In genomic region chr17:40107266-40107980, GRCh38 we compare ENCODE assay signal across 8 cellular contexts. TPM values are rescaled to one million over a fixed set of nuclear protein-coding genes. Genes with fewer than 3 reads are reported as not detected.
DNase-seq lines count a peak whose midpoint lies in the region; ATAC-seq, FAIRE-seq and TF ChIP-seq lines count a peak whose summit lies in the region.

No MANE protein-coding gene starts in this region.

- H3K4ac ChIP-seq in H1 (replicated peaks; ENCODE audit: insufficient read length, low read depth, low read length) = no peak overlapping the region

- no peaks in the 10 kb centered on the region for H3K79me1 ChIP-seq in H1 (ENCODE audit: low read depth, low read length)

- H3K9ac ChIP-seq in H1 (replicated peaks in 1 of 4; ENCODE audit: extremely low read depth in 1 of 4, low read depth in 3 of 4, low read length in 3 of 4) = no peak overlapping the region

- ATAC-seq in CD8-positive, alpha-beta T cell = peak; percentile 17
- ATAC-seq in Panc1 (no peak), GM19328 (IDR thresholded peaks at IDR 0.05; ENCODE audit: unreplicated experiment) (no peak), HG02623 (IDR thresholded peaks at IDR 0.05; ENCODE audit: unreplicated experiment) (no peak)

- H3K23me2 ChIP-seq in H1 (ENCODE audit: low read depth, low read length) = no peaks in the 10 kb centered on the region

- H3K79me2 ChIP-seq in H1 (ENCODE audit: control insufficient read depth in 1 of 2, insufficient read depth in 2 of 2, low read length in 2 of 2) = no peaks in the 10 kb centered on the region
- no peaks in the 10 kb centered on the region for H3K79me2 ChIP-seq in osteoblast (ENCODE audit: insufficient read depth, low read length)

- peak overlapping the region; percentile 6; the same call in 1 of the 2 replicates for H2BK5ac ChIP-seq in H1 (ENCODE audit: low read depth, low read length)

- H3K56ac ChIP-seq in H1 (replicated peaks; ENCODE audit: insufficient read length, low read depth, low read length) = no peak overlapping the region

- no peaks in the 10 kb centered on the region for H3K36me3 ChIP-seq in CD8-positive, alpha-beta T cell (ENCODE audit: insufficient read depth, low read length)
- H3K36me3 ChIP-seq in Panc1 (ENCODE audit: control insufficient read depth, insufficient read depth, low read length) = no peaks in the 10 kb centered on the region
- H3K36me3 ChIP-seq in H1 (ENCODE audit: control insufficient read depth in 2 of 4, insufficient read depth in 4 of 4, low read length in 3 of 4) = no peaks in the 10 kb centered on the region
- no peaks in the 10 kb centered on the region for H3K36me3 ChIP-seq in osteoblast (ENCODE audit: insufficient read depth, low read length)

- no peak for TF ChIP-seq RAD21 in H1 (IDR thresholded peaks at IDR 0.05 in 1 of 2, conservative IDR thresholded peaks at IDR 0.05 in 1 of 2; ENCODE audit: low read depth in 2 of 2, low read length in 2 of 2)

- TF ChIP-seq POLR2A in H1 (IDR thresholded peaks at IDR 0.05; ENCODE audit: control extremely low read depth in 1 of 2, low read depth in 2 of 2, low read length in 2 of 2) = no peak

- peak overlapping the region; percentile 63 for H3K18ac ChIP-seq in H1 (ENCODE audit: extremely low read depth, low read length)

- WGBS in H1 (ENCODE audit: extremely low coverage in 1 of 2, insufficient coverage in 1 of 2, insufficient read length in 1 of 2, insufficient replicate concordance in 2 of 2, low coverage in 1 of 2, low lambda C conversion rate in 2 of 2, missing lambda C conversion rate in 1 of 2), 2 experiments = 41% methylated on average over 12 of the region's 12 CpGs; no CpG with 5 or more reads in 1 of the 2 experiments

- TF ChIP-seq CTCF in CD8-positive, alpha-beta T cell (IDR thresholded peaks at IDR 0.05) = no peak
- TF ChIP-seq CTCF in Panc1 (IDR thresholded peaks at IDR 0.05) (no peak), H1 (IDR thresholded peaks at IDR 0.05; ENCODE audit: control extremely low read depth in 1 of 3, insufficient read depth in 1 of 3, low read depth in 1 of 3, low read length in 3 of 3) (0 out of 4 replicates have a peak, but pooled peaks of 1 of the 3 experiments have one; percentile 9), osteoblast (IDR thresholded peaks at IDR 0.05; ENCODE audit: extremely low read depth, low read depth, low read length) (no peak)

- H3K9me3 Mint-ChIP-seq in CD8-positive, alpha-beta T cell = no peaks in the 10 kb centered on the region

- H2BK20ac ChIP-seq in H1 (ENCODE audit: low read length) = peak overlapping the region; percentile 27

- DNase-seq in CD8-positive, alpha-beta T cell = peak in 3 of 7 experiments; percentile 34 to 70 (median 50)
- DNase-seq in Panc1 (ENCODE audit: low read depth, low spot score) (no peak), H1 (ENCODE audit: low read depth in 1 of 2, low spot score in 2 of 2) (peak in 1 of 2 experiments; percentile 62), osteoblast (ENCODE audit: insufficient read length, low spot score, missing footprints) (peak; percentile 14), NCI-H1436 (lab: John Stamatoyannopoulos, UW) (no peak), activated gamma-delta T cell treated with Interleukin-2 at 50 U/mL for 16 hours (no peak)

- CTCF ChIA-PET in CD8-positive, alpha-beta T cell (lab: Charles Lee) = interaction anchor here (0.7 to 1.4 kb wide), 9 partner anchors 8 to 645 kb away, joined by 3 to 7 read pairs (median 4); partner anchors contain the start of gene CASC3
- CTCF ChIA-PET in Panc1 (lab: Charles Lee) (interaction anchor here (0.6 kb wide), 1 partner anchor 62 kb away, joined by 8 read pairs; no protein-coding TSS in a partner anchor), H1 (lab: Charles Lee; ENCODE audit: partially characterized antibody) (interaction anchor here (0.8 to 2.8 kb wide), 15 partner anchors 9 to 237 kb away, joined by 3 to 10 read pairs (median 4); no protein-coding TSS in a partner anchor)

- no TSS peak for BruUV-seq in Panc1 (replicated peaks; lab: Mats Ljungman, UMichigan)

- peak overlapping the region; percentile 17; the same call in 1 of the 2 replicates for H4K8ac ChIP-seq in H1 (ENCODE audit: extremely low read depth, insufficient read depth, low read length)

- peak overlapping the region; percentile 99 for H3K27ac Mint-ChIP-seq in CD8-positive, alpha-beta T cell

- H2AFZ ChIP-seq in H1 (ENCODE audit: low read length) (peak overlapping the region; percentile 82), osteoblast (ENCODE audit: low read length) (peak overlapping the region; percentile 75)

- no peaks in the 10 kb centered on the region for H3K36me3 Mint-ChIP-seq in CD8-positive, alpha-beta T cell

- peak overlapping the region; percentile 62 for H2BK15ac ChIP-seq in H1 (ENCODE audit: low read length)

- peak overlapping the region; percentile 3 for H4K5ac ChIP-seq in H1 (ENCODE audit: insufficient read length, low read depth, low read length)

- no peak for TF ChIP-seq EP300 in H1 (IDR thresholded peaks at IDR 0.05; ENCODE audit: borderline replicate concordance in 1 of 2, low read depth in 2 of 2, low read length in 2 of 2)

- H4K91ac ChIP-seq in H1 (replicated peaks; ENCODE audit: insufficient read length, low read length) = peak overlapping the region; percentile 46

- peaks cover 97% of the 10 kb centered on the region for H3K4me1 ChIP-seq in CD8-positive, alpha-beta T cell (ENCODE audit: insufficient read depth, low read length)
- H3K4me1 ChIP-seq in Panc1 (ENCODE audit: control insufficient read depth, insufficient read depth, low read length) (peaks cover 36% of the 10 kb centered on the region), H1 (replicated peaks in 1 of 4; ENCODE audit: control insufficient read depth in 3 of 4, insufficient read depth in 4 of 4, low read length in 3 of 4) (peaks cover 38 to 52% (median 45%) of the 10 kb centered on the region in 4 experiments), osteoblast (ENCODE audit: insufficient read depth, low read length) (peaks cover 45% of the 10 kb centered on the region)

- intact Hi-C loops in CD8-positive, alpha-beta T cell (cut with DNase I, micrococcal nuclease) = no loop called here
- intact Hi-C loops in Panc1 (cut with micrococcal nuclease; ENCODE audit: unreplicated experiment) = no loop called here

- peak overlapping the region; percentile 46 to 50; a peak in 3 of 4 replicates for H3K4me2 ChIP-seq in H1 (ENCODE audit: insufficient read depth in 1 of 2, low read depth in 2 of 2, low read length in 2 of 2)
- peak overlapping the region; percentile 76 for H3K4me2 ChIP-seq in osteoblast (ENCODE audit: insufficient read depth, low read length)

- in situ Hi-C loops in Panc1 (cut with HindIII; ENCODE audit: low pct_unique_long_range_greater_than_20kb, low sequenced_read_pairs) = no loop called here

- POLR2A ChIA-PET in CD8-positive, alpha-beta T cell (lab: Charles Lee) = interaction anchor here (0.7 to 1.9 kb wide), 6 partner anchors 9 to 112 kb away, joined by 3 to 12 read pairs (median 4); partner anchors contain the start of genes CASC3 and WIPF2
- POLR2A ChIA-PET in Panc1 (lab: Charles Lee) = interaction anchor here (0.6 kb wide), 1 partner anchor 103 kb away, joined by 5 read pairs; no protein-coding TSS in a partner anchor
- POLR2A ChIA-PET in H1 (lab: Charles Lee; ENCODE audit: partially characterized antibody) = interaction anchor here (0.7 to 20.8 kb wide), 12 partner anchors 9 to 94 kb away, joined by 3 to 399 read pairs (median 4); partner anchors contain the start of genes CASC3, MED24 and MSL1

- H4K20me1 ChIP-seq in H1 (replicated peaks in 1 of 2; ENCODE audit: control insufficient read depth in 1 of 2, insufficient read depth in 2 of 2, low read length in 2 of 2) (no peaks in the 10 kb centered on the region), osteoblast (ENCODE audit: insufficient read depth, low read length) (no peaks in the 10 kb centered on the region)

- H2BK12ac ChIP-seq in H1 (ENCODE audit: low read depth, low read length) = peak overlapping the region; percentile 78

- no peak for FAIRE-seq in H1 (lab: Jason Lieb, UNC)

- H2AK5ac ChIP-seq in H1 (ENCODE audit: low read depth, low read length) = 0 out of 2 replicates have a peak overlapping the region, but pooled peaks have one; percentile 14

- H3K4me1 Mint-ChIP-seq in CD8-positive, alpha-beta T cell (ENCODE audit: low read depth) = peaks cover 96% of the 10 kb centered on the region

- H3K14ac ChIP-seq in H1 (ENCODE audit: insufficient read length) = no peak overlapping the region

- peak overlapping the region; percentile 17 for H3K4me3 ChIP-seq in CD8-positive, alpha-beta T cell (ENCODE audit: low read depth, low read length)
- H3K4me3 ChIP-seq in Panc1 (ENCODE audit: low read depth in 2 of 2, low read length in 2 of 2) (no peak overlapping the region), H1 (ENCODE audit: extremely low read depth in 1 of 4, insufficient read depth in 2 of 4, low read depth in 3 of 4, low read length in 4 of 4) (peak overlapping the region in 1 of 4 experiments; percentile 13; a peak in 2 of 8 replicates), osteoblast (ENCODE audit: insufficient read depth, low read length) (peak overlapping the region; percentile 48)

- no peaks in the 10 kb centered on the region for H3K27me3 Mint-ChIP-seq in CD8-positive, alpha-beta T cell (ENCODE audit: low read depth)

- H3K27ac ChIP-seq in CD8-positive, alpha-beta T cell (ENCODE audit: low read depth, low read length) = peak overlapping the region; percentile 80
- H3K27ac ChIP-seq in Panc1 (ENCODE audit: low read length) (peak overlapping the region; percentile 31; the same call in 1 of the 2 replicates), H1 (ENCODE audit: low read depth, low read length) (no peak overlapping the region), osteoblast (ENCODE audit: low read depth, low read length) (peak overlapping the region; percentile 70)

- H3K4me3 Mint-ChIP-seq in CD8-positive, alpha-beta T cell = peak overlapping the region; percentile 56

- no peak overlapping the region for H3K23ac ChIP-seq in H1 (ENCODE audit: insufficient read length)

- peak overlapping the region; percentile 3 for H2BK120ac ChIP-seq in H1 (replicated peaks; ENCODE audit: low read depth, low read length)

- no peaks in the 10 kb centered on the region for H3K27me3 ChIP-seq in CD8-positive, alpha-beta T cell (ENCODE audit: insufficient read depth, low read length)
- no peaks in the 10 kb centered on the region for H3K27me3 ChIP-seq in Panc1 (ENCODE audit: control insufficient read depth, insufficient read depth, low read length)
- H3K27me3 ChIP-seq in H1 (replicated peaks in 1 of 4; ENCODE audit: control insufficient read depth in 3 of 4, extremely low read depth in 1 of 4, insufficient read depth in 3 of 4, low read length in 3 of 4) = peaks cover 0 to 26% (median 19%) of the 10 kb centered on the region in 4 experiments; a peak in 6 of 7 replicates
- H3K27me3 ChIP-seq in osteoblast (ENCODE audit: insufficient read depth, low read length) = no peaks in the 10 kb centered on the region

- no peaks in the 10 kb centered on the region for H3K9me3 ChIP-seq in CD8-positive, alpha-beta T cell (ENCODE audit: low read length)
- H3K9me3 ChIP-seq in Panc1 (ENCODE audit: control insufficient read depth, insufficient read depth, low read depth, low read length) = no peaks in the 10 kb centered on the region
- H3K9me3 ChIP-seq in H1 (ENCODE audit: insufficient read depth in 2 of 2, low read depth in 1 of 2, low read length in 1 of 2) = no peaks in the 10 kb centered on the region
- no peaks in the 10 kb centered on the region for H3K9me3 ChIP-seq in osteoblast (ENCODE audit: low read depth, low read length)

RNA-seq across cellular contexts. Expression of gene NR1D1, which starts 7.0 kb away (rescaled TPM):
- 10 to 100 TPM; 24.1 to 25.6 TPM for total RNA-seq in CD8-positive, alpha-beta T cell
- total RNA-seq in Panc1 (2021; ENCODE audit: unreplicated experiment) (8.8 TPM), osteoblast (5.1 and 7.1 TPM in 2 replicates)
- 8.6 TPM for polyA plus RNA-seq in Panc1 (2012; ENCODE audit: insufficient read length)
- total RNA-seq in H1 (2021; fragmentation: NEBNext Ultra II Directional; extraction: Animal tissue kit (Norgen Biotek cat#: 25700)) = 4.3 and 4.6 TPM in 2 replicates
- polyA plus RNA-seq in H1 (2011; rRNA removed) = 1.5 and 3.4 TPM in 2 replicates
- polyA plus RNA-seq in H1 (2011; cell fraction: cytosol; rRNA removed) = 0.79 TPM
- polyA plus RNA-seq in H1 (2011; cell fraction: nucleus; rRNA removed) = 4.7 TPM
- polyA plus RNA-seq in H1 (2012, experiment 1 of 2) = 5.4 to 7.1 TPM (median 6.1 TPM) in 4 replicates
- 6.5 TPM for polyA plus RNA-seq in H1 (2012, experiment 2 of 2)
- 3.1 TPM for polyA plus RNA-seq in H1 (2013, experiment 1 of 2)
- 3.0 TPM for polyA plus RNA-seq in H1 (2013, experiment 2 of 2)
- 1.4 and 2.9 TPM in 2 replicates for polyA minus RNA-seq in H1 (2011; rRNA and poly(A)+ RNA removed)
- polyA minus RNA-seq in H1 (2011; cell fraction: cytosol; rRNA and poly(A)+ RNA removed) = 2.5 TPM
- 2.7 TPM for polyA minus RNA-seq in H1 (2011; cell fraction: nucleus; rRNA and poly(A)+ RNA removed)

RNA-seq across cellular contexts. Expression of gene MSL1, which starts 14.3 kb away (rescaled TPM):
- 10 to 100 TPM; 43.8 to 46.6 TPM for total RNA-seq in CD8-positive, alpha-beta T cell
- total RNA-seq in Panc1 (2021; ENCODE audit: unreplicated experiment) (96.3 TPM), osteoblast (53.3 and 60.1 TPM in 2 replicates)
- 48.8 TPM for polyA plus RNA-seq in Panc1 (2012; ENCODE audit: insufficient read length)
- total RNA-seq in H1 (2021; fragmentation: NEBNext Ultra II Directional; extraction: Animal tissue kit (Norgen Biotek cat#: 25700)) = 66.5 and 69.2 TPM in 2 replicates
- 18.2 and 24.1 TPM in 2 replicates for polyA plus RNA-seq in H1 (2011; rRNA removed)
- polyA plus RNA-seq in H1 (2011; cell fraction: cytosol; rRNA removed) = 39.2 TPM
- polyA plus RNA-seq in H1 (2011; cell fraction: nucleus; rRNA removed) = 50.9 TPM
- 47.3 to 75.1 TPM (median 51.3 TPM) in 4 replicates for polyA plus RNA-seq in H1 (2012, experiment 1 of 2)
- 24.4 TPM for polyA plus RNA-seq in H1 (2012, experiment 2 of 2)
- polyA plus RNA-seq in H1 (2013, experiment 1 of 2) = 59.8 TPM
- polyA plus RNA-seq in H1 (2013, experiment 2 of 2) = 53.4 TPM
- polyA minus RNA-seq in H1 (2011; rRNA and poly(A)+ RNA removed) = 35.9 and 42.1 TPM in 2 replicates
- 35.1 TPM for polyA minus RNA-seq in H1 (2011; cell fraction: cytosol; rRNA and poly(A)+ RNA removed)
- polyA minus RNA-seq in H1 (2011; cell fraction: nucleus; rRNA and poly(A)+ RNA removed) = 36.6 TPM

RNA-seq across cellular contexts. Expression of gene CASC3, which starts 32.9 kb away (rescaled TPM):
- 100 to 1,000 TPM; 187 to 198 TPM for total RNA-seq in CD8-positive, alpha-beta T cell
- total RNA-seq in Panc1 (2021; ENCODE audit: unreplicated experiment) (97.4 TPM), osteoblast (40.7 and 45.2 TPM in 2 replicates)
- polyA plus RNA-seq in Panc1 (2012; ENCODE audit: insufficient read length) = 52.3 TPM
- total RNA-seq in H1 (2021; fragmentation: NEBNext Ultra II Directional; extraction: Animal tissue kit (Norgen Biotek cat#: 25700)) = 114 and 116 TPM in 2 replicates
- 80.2 and 85.7 TPM in 2 replicates for polyA plus RNA-seq in H1 (2011; rRNA removed)
- polyA plus RNA-seq in H1 (2011; cell fraction: cytosol; rRNA removed) = 63.6 TPM
- 136 TPM for polyA plus RNA-seq in H1 (2011; cell fraction: nucleus; rRNA removed)
- polyA plus RNA-seq in H1 (2012, experiment 1 of 2) = 79.5 to 94.5 TPM (median 87.8 TPM) in 4 replicates
- 49.9 TPM for polyA plus RNA-seq in H1 (2012, experiment 2 of 2)
- 60.2 TPM for polyA plus RNA-seq in H1 (2013, experiment 1 of 2)
- polyA plus RNA-seq in H1 (2013, experiment 2 of 2) = 58.7 TPM
- polyA minus RNA-seq in H1 (2011; rRNA and poly(A)+ RNA removed) = 76.1 and 78.3 TPM in 2 replicates
- polyA minus RNA-seq in H1 (2011; cell fraction: cytosol; rRNA and poly(A)+ RNA removed) = 36.5 TPM
- polyA minus RNA-seq in H1 (2011; cell fraction: nucleus; rRNA and poly(A)+ RNA removed) = 81.4 TPM

RNA-seq across cellular contexts. Expression of gene THRA, which starts 44.7 kb away (rescaled TPM):
- 10 to 100 TPM; 34.6 to 35.7 TPM for total RNA-seq in CD8-positive, alpha-beta T cell
- total RNA-seq in Panc1 (2021; ENCODE audit: unreplicated experiment) (11.7 TPM), osteoblast (30.6 and 33.3 TPM in 2 replicates)
- polyA plus RNA-seq in Panc1 (2012; ENCODE audit: insufficient read length) = 13.6 TPM
- total RNA-seq in H1 (2021; fragmentation: NEBNext Ultra II Directional; extraction: Animal tissue kit (Norgen Biotek cat#: 25700)) = 10.2 and 11.8 TPM in 2 replicates
- polyA plus RNA-seq in H1 (2011; rRNA removed) = 6.4 and 8.2 TPM in 2 replicates
- 7.4 TPM for polyA plus RNA-seq in H1 (2011; cell fraction: cytosol; rRNA removed)
- 13.1 TPM for polyA plus RNA-seq in H1 (2011; cell fraction: nucleus; rRNA removed)
- 7.9 to 11.1 TPM (median 10.1 TPM) in 4 replicates for polyA plus RNA-seq in H1 (2012, experiment 1 of 2)
- polyA plus RNA-seq in H1 (2012, experiment 2 of 2) = 7.6 TPM
- 5.0 TPM for polyA plus RNA-seq in H1 (2013, experiment 1 of 2)
- polyA plus RNA-seq in H1 (2013, experiment 2 of 2) = 4.5 TPM
- polyA minus RNA-seq in H1 (2011; rRNA and poly(A)+ RNA removed) = 8.4 and 11.6 TPM in 2 replicates
- 6.2 TPM for polyA minus RNA-seq in H1 (2011; cell fraction: cytosol; rRNA and poly(A)+ RNA removed)
- polyA minus RNA-seq in H1 (2011; cell fraction: nucleus; rRNA and poly(A)+ RNA removed) = 4.3 TPM

RNA-seq across cellular contexts. Expression of gene MED24, which starts 53.2 kb away (rescaled TPM):
- total RNA-seq in CD8-positive, alpha-beta T cell = 100 to 1,000 TPM; 103 to 104 TPM
- total RNA-seq in Panc1 (2021; ENCODE audit: unreplicated experiment) (93.9 TPM), osteoblast (33.6 and 36.6 TPM in 2 replicates)
- polyA plus RNA-seq in Panc1 (2012; ENCODE audit: insufficient read length) = 89.2 TPM
- 81.7 and 90.6 TPM in 2 replicates for total RNA-seq in H1 (2021; fragmentation: NEBNext Ultra II Directional; extraction: Animal tissue kit (Norgen Biotek cat#: 25700))
- polyA plus RNA-seq in H1 (2011; rRNA removed) = 92.7 and 120 TPM in 2 replicates
- 91.0 TPM for polyA plus RNA-seq in H1 (2011; cell fraction: cytosol; rRNA removed)
- 355 TPM for polyA plus RNA-seq in H1 (2011; cell fraction: nucleus; rRNA removed)
- 73.6 to 99.4 TPM (median 93.5 TPM) in 4 replicates for polyA plus RNA-seq in H1 (2012, experiment 1 of 2)
- 83.6 TPM for polyA plus RNA-seq in H1 (2012, experiment 2 of 2)
- 42.8 TPM for polyA plus RNA-seq in H1 (2013, experiment 1 of 2)
- polyA plus RNA-seq in H1 (2013, experiment 2 of 2) = 41.6 TPM
- 126 and 205 TPM in 2 replicates for polyA minus RNA-seq in H1 (2011; rRNA and poly(A)+ RNA removed)
- 93.1 TPM for polyA minus RNA-seq in H1 (2011; cell fraction: cytosol; rRNA and poly(A)+ RNA removed)
- 141 TPM for polyA minus RNA-seq in H1 (2011; cell fraction: nucleus; rRNA and poly(A)+ RNA removed)

Comparison
In these comparisons a context has a peak if more than half of its experiments do, and no peak if none do; other contexts are left out.
1. H3K4me3 ChIP-seq: peak in CD8-positive, alpha-beta T cell (single experiment) and osteoblast (single experiment); none in Panc1 (0 of 2).